In genomic region chr16:86748643-86749042, GRCh38 we compare ENCODE assay signal across 32 cellular contexts.
"Had no signal": no experiment of that assay in that cellular context is flagged by ENCODE, and none has a peak within 500 bp of the region (broad histone marks: within the 10 kb centered on the region; RNA-seq: fewer than 3 reads in every experiment).

No MANE protein-coding gene starts in this region.

- H3K36me3 ChIP-seq: adrenal gland, ascending aorta, breast epithelium, cardiac muscle cell, gastrocnemius medialis, heart left ventricle had no signal

- H3K4me1 Mint-ChIP-seq: activated CD4-positive, alpha-beta T cell treated with anti-CD3 and anti-CD28 coated beads, Interleukin-2, amount 10 ng/mL, durations not matched to agents 7 days and 5 days; activated T-helper 17 cell treated with anti-CD3 and anti-CD28 coated beads, Interleukin-2, amount 50 U/mL, for 72 hours; central memory CD8-positive, alpha-beta T cell had no signal

- H3K9me3 ChIP-seq: adrenal gland, ascending aorta, breast epithelium, gastrocnemius medialis, heart left ventricle had no signal

- H3K27ac Mint-ChIP-seq: activated CD4-positive, alpha-beta T cell treated with anti-CD3 and anti-CD28 coated beads, Interleukin-2, amount 10 ng/mL, durations not matched to agents 7 days and 5 days; activated CD8-positive, alpha-beta T cell treated with anti-CD3 and anti-CD28 coated beads for 36 hours; activated naive CD8-positive, alpha-beta T cell; activated T-helper 17 cell treated with anti-CD3 and anti-CD28 coated beads, Interleukin-2, amount 50 U/mL, for 72 hours; brain; dendritic cell treated with granulocyte-macrophage colony-stimulating factor and Interleukin-4, amounts not matched to agents 40 ng/mL and 50 ng/mL, for 4 days; endodermal cell had no signal

- H3K36me3 Mint-ChIP-seq: activated naive CD8-positive, alpha-beta T cell; brain had no signal

- H3K9me3 Mint-ChIP-seq: activated CD4-positive, alpha-beta T cell treated with anti-CD3 and anti-CD28 coated beads, Interleukin-2, amount 10 ng/mL, durations not matched to agents 7 days and 5 days; activated CD8-positive, alpha-beta T cell treated with anti-CD3 and anti-CD28 coated beads for 36 hours; activated T-cell treated with anti-CD3 and anti-CD28 coated beads, Interleukin-2, amount 50 U/mL, for 4 hours; activated T-helper 17 cell treated with anti-CD3 and anti-CD28 coated beads, Interleukin-2, amount 50 U/mL, for 72 hours; central memory CD8-positive, alpha-beta T cell; dendritic cell treated with granulocyte-macrophage colony-stimulating factor and Interleukin-4, amounts not matched to agents 40 ng/mL and 50 ng/mL, for 4 days; endodermal cell had no signal

- H3K4me1 ChIP-seq: adrenal gland, breast epithelium had no signal

- H3K4me3 ChIP-seq: adrenal gland, ascending aorta, breast epithelium, cardiac muscle cell, coronary artery, dorsolateral prefrontal cortex, gastrocnemius medialis, heart left ventricle had no signal

- H3K27me3 Mint-ChIP-seq: activated CD4-positive, alpha-beta T cell treated with anti-CD3 and anti-CD28 coated beads, Interleukin-2, amount 10 ng/mL, durations not matched to agents 7 days and 5 days had no signal

- ATAC-seq: activated CD8-positive, alpha-beta T cell treated with anti-CD3 and anti-CD28 coated beads for 36 hours; activated T-cell treated with anti-CD3 and anti-CD28 coated beads, Interleukin-2, amount 50 U/mL, for 4 hours; activated T-helper 17 cell treated with anti-CD3 and anti-CD28 coated beads, Interleukin-2, amount 50 U/mL, for 72 hours; esophagus mucosa; gastrocnemius medialis had no signal

- H3K27ac ChIP-seq: adrenal gland, breast epithelium, cardiac muscle cell, dorsolateral prefrontal cortex, gastrocnemius medialis, heart left ventricle had no signal

- H3K27me3 ChIP-seq: adrenal gland, ascending aorta, breast epithelium, cardiac muscle cell, gastrocnemius medialis had no signal

- DNase-seq: activated CD4-positive, alpha-beta T cell treated with anti-CD3 and anti-CD28 coated beads for 1 hour; activated CD4-positive, alpha-beta T cell treated with anti-CD3 and anti-CD28 coated beads for 4 hours; activated CD4-positive, alpha-beta T cell treated with anti-CD3 and anti-CD28 coated beads, Interleukin-2, amount 10 ng/mL, durations not matched to agents 7 days and 5 days; activated CD4-positive, alpha-beta T cell treated with anti-CD3 and anti-CD28 coated beads, Interleukin-2, amount 50 U/mL, for 4 hours; activated CD4-positive, CD25-positive, alpha-beta regulatory T cell; activated CD8-positive, alpha-beta memory T cell treated with anti-CD3 and anti-CD28 coated beads for 24 hours; activated CD8-positive, alpha-beta T cell treated with anti-CD3 and anti-CD28 coated beads for 36 hours; activated effector memory CD4-positive, alpha-beta T cell treated with Interleukin-2 at 50 U/mL for 16 hours; activated gamma-delta T cell treated with Interleukin-2 at 50 U/mL for 16 hours; activated naive CD4-positive, alpha-beta T cell treated with anti-CD3 and anti-CD28 coated beads, Interleukin-2, amount 50 U/mL, for 16 hours; activated naive CD4-positive, alpha-beta T cell treated with Interleukin-2 at 50 U/mL for 16 hours; activated T-cell treated with anti-CD3 and anti-CD28 coated beads, Interleukin-2, amount 50 U/mL, for 4 hours; adrenal gland; amygdala; effector memory CD4-positive, alpha-beta T cell; endodermal cell; foreskin fibroblast; gastrocnemius medialis; glutamatergic neuron; heart left ventricle; T-helper 2 cell had no signal

- H3K4me3 Mint-ChIP-seq: activated CD4-positive, alpha-beta T cell treated with anti-CD3 and anti-CD28 coated beads, Interleukin-2, amount 10 ng/mL, durations not matched to agents 7 days and 5 days; activated CD8-positive, alpha-beta T cell treated with anti-CD3 and anti-CD28 coated beads for 36 hours; activated naive CD8-positive, alpha-beta T cell; activated T-cell treated with anti-CD3 and anti-CD28 coated beads, Interleukin-2, amount 50 U/mL, for 4 hours; activated T-helper 17 cell treated with anti-CD3 and anti-CD28 coated beads, Interleukin-2, amount 50 U/mL, for 72 hours; brain; central memory CD8-positive, alpha-beta T cell; dendritic cell treated with granulocyte-macrophage colony-stimulating factor and Interleukin-4, amounts not matched to agents 40 ng/mL and 50 ng/mL, for 4 days; endodermal cell had no signal
